8 cellular contexts compared by ENCODE assay signal in genomic region chr20:63625771-63626423, GRCh38. TPM values are rescaled to one million over a fixed set of nuclear protein-coding genes. Genes with fewer than 3 reads are reported as not detected.
A peak's percentile ranks its signal among the peaks of the same experiment; 100 is the strongest.
DNase-seq lines count a peak whose midpoint lies in the region; ATAC-seq and TF ChIP-seq lines count a peak whose summit lies in the region.

No MANE protein-coding gene starts in this region.

- no peaks in the 10 kb centered on the region for H3K9me3 ChIP-seq in BLaER1 treated with 17β-estradiol and CSF1 and Interleukin-3, amounts not matched to agents 10 nM and 100 nM (replicated peaks in 1 of 11)
- no peaks in the 10 kb centered on the region for H3K9me3 ChIP-seq in parathyroid adenoma (ENCODE audit: control insufficient read depth, low read length)

- H3K9me3 Mint-ChIP-seq in activated T-cell treated with anti-CD3 and anti-CD28 coated beads, Interleukin-2, amount 50 U/mL, for 4 hours = no peaks in the 10 kb centered on the region

- H4K20me1 ChIP-seq in BLaER1 treated with 17β-estradiol and CSF1 and Interleukin-3, amounts not matched to agents 10 nM and 100 nM = peaks cover 5 to 29% (median 17%) of the 10 kb centered on the region in 11 experiments; a peak in 16 of 22 replicates

- peak overlapping the region; percentile 83 to 97 (median 94) for H3K4me2 ChIP-seq in BLaER1 treated with 17β-estradiol and CSF1 and Interleukin-3, amounts not matched to agents 10 nM and 100 nM
- H3K4me2 ChIP-seq in parathyroid adenoma (ENCODE audit: low read length) = peak overlapping the region; percentile 93

- TF ChIP-seq CTCF in parathyroid adenoma (IDR thresholded peaks at IDR 0.05) = no peak

- peak overlapping the region; percentile 95 to 100 (median 99) for H3K27ac ChIP-seq in BLaER1 treated with 17β-estradiol and CSF1 and Interleukin-3, amounts not matched to agents 10 nM and 100 nM
- peak overlapping the region; percentile 88 for H3K27ac ChIP-seq in parathyroid adenoma

- peak overlapping the region; percentile 82 for H3K4me3 Mint-ChIP-seq in activated T-cell treated with anti-CD3 and anti-CD28 coated beads, Interleukin-2, amount 50 U/mL, for 4 hours

- no peaks in the 10 kb centered on the region for H3K27me3 Mint-ChIP-seq in activated T-cell treated with anti-CD3 and anti-CD28 coated beads, Interleukin-2, amount 50 U/mL, for 4 hours (ENCODE audit: low read depth)

- peaks cover 0 to 23% (median 10%) of the 10 kb centered on the region in 11 experiments; a peak in 10 of 22 replicates for H3K36me3 ChIP-seq in BLaER1 treated with 17β-estradiol and CSF1 and Interleukin-3, amounts not matched to agents 10 nM and 100 nM
- no peaks in the 10 kb centered on the region for H3K36me3 ChIP-seq in parathyroid adenoma (ENCODE audit: control insufficient read depth, insufficient read depth, low read length)

- peaks cover 8% of the 10 kb centered on the region for H3K79me2 ChIP-seq in parathyroid adenoma

- DNase-seq in HCEC 1CT (peak; percentile 8), fibroblast of peridontal ligament (ENCODE audit: extremely low read depth) (peak; percentile 34), cerebellum (ENCODE audit: low spot score) (no peak), putamen (ENCODE audit: low spot score) (no peak)
- DNase-seq in activated T-cell treated with anti-CD3 and anti-CD28 coated beads, Interleukin-2, amount 50 U/mL, for 4 hours = no peak

- H3K4me3 ChIP-seq in BLaER1 treated with 17β-estradiol and CSF1 and Interleukin-3, amounts not matched to agents 10 nM and 100 nM = peak overlapping the region; percentile 77 to 99 (median 96)
- H3K4me3 ChIP-seq in parathyroid adenoma (ENCODE audit: low read depth, low read length) = peak overlapping the region; percentile 87

- ATAC-seq in activated T-cell treated with anti-CD3 and anti-CD28 coated beads, Interleukin-2, amount 50 U/mL, for 4 hours = peak; percentile 6 to 8
- ATAC-seq in HG03025 (IDR thresholded peaks at IDR 0.05; ENCODE audit: low FRiP score, unreplicated experiment) = no peak

- H3K36me3 Mint-ChIP-seq in activated T-cell treated with anti-CD3 and anti-CD28 coated beads, Interleukin-2, amount 50 U/mL, for 4 hours (ENCODE audit: insufficient read depth) = peaks cover 11% of the 10 kb centered on the region

- H2AFZ ChIP-seq in parathyroid adenoma = peak overlapping the region; percentile 81

- H3K27me3 ChIP-seq in BLaER1 treated with 17β-estradiol and CSF1 and Interleukin-3, amounts not matched to agents 10 nM and 100 nM = no peaks in the 10 kb centered on the region
- H3K27me3 ChIP-seq in parathyroid adenoma (ENCODE audit: control insufficient read depth, insufficient read depth, low read length) = no peaks in the 10 kb centered on the region

- H3K4me1 Mint-ChIP-seq in activated T-cell treated with anti-CD3 and anti-CD28 coated beads, Interleukin-2, amount 50 U/mL, for 4 hours (ENCODE audit: low read depth) = peaks cover 33% of the 10 kb centered on the region

- peaks cover 31 to 78% (median 64%) of the 10 kb centered on the region in 10 experiments for H3K4me1 ChIP-seq in BLaER1 treated with 17β-estradiol and CSF1 and Interleukin-3, amounts not matched to agents 10 nM and 100 nM
- no peaks in the 10 kb centered on the region for H3K4me1 ChIP-seq in parathyroid adenoma

- peak overlapping the region; percentile 95 to 99 (median 98) for H3K9ac ChIP-seq in BLaER1 treated with 17β-estradiol and CSF1 and Interleukin-3, amounts not matched to agents 10 nM and 100 nM
- peak overlapping the region; percentile 63 for H3K9ac ChIP-seq in parathyroid adenoma

RNA-seq across cellular contexts. Expression of gene GMEB2, which starts 1.0 kb away (rescaled TPM):
- 10 to 100 TPM; 14.6 to 16.1 (median 15.1) TPM for total RNA-seq in activated T-cell treated with anti-CD3 and anti-CD28 coated beads, Interleukin-2, amount 50 U/mL, for 4 hours
- 7.3 TPM for total RNA-seq in cerebellum

RNA-seq across cellular contexts. Expression of gene STMN3, which starts 27.3 kb away (rescaled TPM):
- 10 to 100 TPM; 11.4 to 16.2 (median 12.4) TPM for total RNA-seq in activated T-cell treated with anti-CD3 and anti-CD28 coated beads, Interleukin-2, amount 50 U/mL, for 4 hours
- total RNA-seq in cerebellum = 66.7 TPM

RNA-seq across cellular contexts. Expression of gene RTEL1, which starts 32.2 kb away (rescaled TPM):
- 10 to 100 TPM; 50.6 to 67.7 (median 62.3) TPM for total RNA-seq in activated T-cell treated with anti-CD3 and anti-CD28 coated beads, Interleukin-2, amount 50 U/mL, for 4 hours
- 13.4 TPM for total RNA-seq in cerebellum

RNA-seq across cellular contexts. Expression of gene HELZ2, which starts 51.9 kb away (rescaled TPM):
- 10 to 100 TPM in 1 of 3 donors, 1 to 10 TPM in 2; 7.4 to 11.9 (median 7.8) TPM for total RNA-seq in activated T-cell treated with anti-CD3 and anti-CD28 coated beads, Interleukin-2, amount 50 U/mL, for 4 hours
- total RNA-seq in cerebellum = 6.7 TPM

Comparison
In these comparisons a context has a peak if more than half of its experiments do, and no peak if none do; other contexts are left out.
1. DNase-seq: peak in HCEC 1CT (single experiment) and fibroblast of peridontal ligament (single experiment); none in activated T-cell treated with anti-CD3 and anti-CD28 coated beads, Interleukin-2, amount 50 U/mL, for 4 hours (single experiment), cerebellum (single experiment) and putamen (single experiment).